In the genomic region with DNA sequence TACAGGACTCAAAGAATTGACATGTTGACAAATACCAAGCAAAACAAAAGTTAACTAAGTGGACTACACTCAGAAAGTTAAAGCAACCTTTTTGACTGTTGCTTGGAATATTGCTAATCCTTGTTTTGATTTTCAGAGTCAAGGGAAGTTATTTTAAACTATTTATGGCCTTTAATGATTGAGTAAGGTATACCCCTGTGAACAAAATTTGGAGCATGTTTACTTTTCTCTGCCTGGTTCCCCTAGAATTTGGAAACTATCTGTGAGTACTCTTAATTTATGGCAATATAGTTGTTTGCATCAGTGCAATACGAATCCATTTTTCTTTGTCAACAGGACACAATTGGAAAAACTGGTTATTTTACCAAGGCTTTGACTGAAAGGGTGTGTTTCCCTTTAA, we compare ENCODE assay signal across 14 cellular contexts. TPM values are rescaled to one million over a fixed set of nuclear protein-coding genes. Genes with fewer than 3 reads are reported as not detected.
"Had no signal": no experiment of that assay in that cellular context is flagged by ENCODE, and none has a peak within 500 bp of the region (broad histone marks: within the 10 kb centered on the region; RNA-seq: fewer than 3 reads in every experiment).

No MANE protein-coding gene starts in this region.

RNA-seq across cellular contexts. Expression of gene ZCCHC13, which starts 45.9 kb away (rescaled TPM):
- total RNA-seq: activated B cell treated with CpG ODN at 0.5 μM for 24 hours; activated CD4-positive, alpha-beta memory T cell treated with anti-CD3 and anti-CD28 coated beads for 36 hours; activated CD4-positive, alpha-beta memory T cell treated with anti-CD3 and anti-CD28 coated beads, Interleukin-2, amount 10 ng/mL, durations not matched to agents 7 days and 5 days; activated CD4-positive, alpha-beta T cell treated with anti-CD3 and anti-CD28 coated beads for 36 hours; activated CD4-positive, alpha-beta T cell treated with anti-CD3 and anti-CD28 coated beads, Interleukin-2, amount 10 ng/mL, durations not matched to agents 24 days and 14 days; activated CD4-positive, alpha-beta T cell treated with anti-CD3 and anti-CD28 coated beads, Interleukin-2, amount 10 ng/mL, durations not matched to agents 7 days and 5 days; activated CD8-positive, alpha-beta memory T cell treated with anti-CD3 and anti-CD28 coated beads for 36 hours; activated CD8-positive, alpha-beta memory T cell treated with anti-CD3 and anti-CD28 coated beads, Interleukin-2, amount 10 ng/mL, durations not matched to agents 7 days and 5 days; activated CD8-positive, alpha-beta T cell treated with anti-CD3 and anti-CD28 coated beads for 36 hours; activated CD8-positive, alpha-beta T cell treated with anti-CD3 and anti-CD28 coated beads, Interleukin-2, amount 10 ng/mL, durations not matched to agents 7 days and 5 days; T-helper 1 cell treated with Interleukin-12 subunit alpha and Interleukin-12 subunit beta and Interleukin-4 antibody, amounts not matched to agents 30 ng/mL and 1 ng/mL, for 36 hours; T-helper 17 cell; T-helper 2 cell treated with Interferon-gamma antibody and Interleukin-4, amounts not matched to agents 100 ng/mL and 5 ng/mL, for 36 hours; WTC11 had no signal
